ENCODE assay signal across 1 cellular context in genomic region chr21:43322311-43322710, GRCh38.
TF ChIP-seq lines count a peak whose summit lies in the region.

No MANE protein-coding gene starts in this region.

TF ChIP-seq in HepG2, 621 proteins besides CTCF, POLR2A, EP300 and RAD21 (continued from another document):
- TF ChIP-seq ZKSCAN5 (CRISPR knock-in tag; IDR thresholded peaks at IDR 0.05) = no peak
- no peak for TF ChIP-seq SMAD1 (CRISPR knock-in tag; IDR thresholded peaks at IDR 0.05; ENCODE audit: borderline replicate concordance, low read depth)
- TF ChIP-seq, protein P1, sequence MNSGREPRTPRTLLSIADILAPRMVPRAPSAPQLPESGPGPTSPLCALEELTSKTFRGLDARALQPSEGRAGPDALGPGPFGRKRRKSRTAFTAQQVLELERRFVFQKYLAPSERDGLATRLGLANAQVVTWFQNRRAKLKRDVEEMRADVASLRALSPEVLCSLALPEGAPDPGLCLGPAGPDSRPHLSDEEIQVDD (CRISPR knock-in tag; IDR thresholded peaks at IDR 0.05; ENCODE audit: borderline replicate concordance) = no peak
- TF ChIP-seq, protein P2, sequence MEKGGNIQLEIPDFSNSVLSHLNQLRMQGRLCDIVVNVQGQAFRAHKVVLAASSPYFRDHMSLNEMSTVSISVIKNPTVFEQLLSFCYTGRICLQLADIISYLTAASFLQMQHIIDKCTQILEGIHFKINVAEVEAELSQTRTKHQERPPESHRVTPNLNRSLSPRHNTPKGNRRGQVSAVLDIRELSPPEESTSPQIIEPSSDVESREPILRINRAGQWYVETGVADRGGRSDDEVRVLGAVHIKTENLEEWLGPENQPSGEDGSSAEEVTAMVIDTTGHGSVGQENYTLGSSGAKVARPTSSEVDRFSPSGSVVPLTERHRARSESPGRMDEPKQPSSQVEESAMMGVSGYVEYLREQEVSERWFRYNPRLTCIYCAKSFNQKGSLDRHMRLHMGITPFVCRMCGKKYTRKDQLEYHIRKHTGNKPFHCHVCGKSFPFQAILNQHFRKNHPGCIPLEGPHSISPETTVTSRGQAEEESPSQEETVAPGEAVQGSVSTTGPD (CRISPR knock-in tag; IDR thresholded peaks at IDR 0.05) = no peak
- TF ChIP-seq ZNF333 (CRISPR knock-in tag; IDR thresholded peaks at IDR 0.05; ENCODE audit: borderline replicate concordance) = no peak
- TF ChIP-seq MXD4 (CRISPR knock-in tag; IDR thresholded peaks at IDR 0.05) = no peak
- TF ChIP-seq MBNL3 (CRISPR knock-in tag; conservative IDR thresholded peaks at IDR 0.05) = no peak
- TF ChIP-seq, protein P3, sequence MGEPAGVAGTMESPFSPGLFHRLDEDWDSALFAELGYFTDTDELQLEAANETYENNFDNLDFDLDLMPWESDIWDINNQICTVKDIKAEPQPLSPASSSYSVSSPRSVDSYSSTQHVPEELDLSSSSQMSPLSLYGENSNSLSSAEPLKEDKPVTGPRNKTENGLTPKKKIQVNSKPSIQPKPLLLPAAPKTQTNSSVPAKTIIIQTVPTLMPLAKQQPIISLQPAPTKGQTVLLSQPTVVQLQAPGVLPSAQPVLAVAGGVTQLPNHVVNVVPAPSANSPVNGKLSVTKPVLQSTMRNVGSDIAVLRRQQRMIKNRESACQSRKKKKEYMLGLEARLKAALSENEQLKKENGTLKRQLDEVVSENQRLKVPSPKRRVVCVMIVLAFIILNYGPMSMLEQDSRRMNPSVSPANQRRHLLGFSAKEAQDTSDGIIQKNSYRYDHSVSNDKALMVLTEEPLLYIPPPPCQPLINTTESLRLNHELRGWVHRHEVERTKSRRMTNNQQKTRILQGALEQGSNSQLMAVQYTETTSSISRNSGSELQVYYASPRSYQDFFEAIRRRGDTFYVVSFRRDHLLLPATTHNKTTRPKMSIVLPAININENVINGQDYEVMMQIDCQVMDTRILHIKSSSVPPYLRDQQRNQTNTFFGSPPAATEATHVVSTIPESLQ (CRISPR knock-in tag; conservative IDR thresholded peaks at IDR 0.05) = no peak
- no peak for TF ChIP-seq IRF2 (CRISPR knock-in tag; IDR thresholded peaks at IDR 0.05)
- TF ChIP-seq ZBTB3 (CRISPR knock-in tag; IDR thresholded peaks at IDR 0.05; ENCODE audit: borderline replicate concordance, low read depth) = no peak
- TF ChIP-seq KAT7 (CRISPR knock-in tag; IDR thresholded peaks at IDR 0.05; ENCODE audit: borderline replicate concordance) = no peak
- no peak for TF ChIP-seq ZNF557 (CRISPR knock-in tag; IDR thresholded peaks at IDR 0.05)
